12 cellular contexts compared by ENCODE assay signal in genomic region chr4:54067163-54067562, GRCh38. TPM values are rescaled to one million over a fixed set of nuclear protein-coding genes. Genes with fewer than 3 reads are reported as not detected.
DNase-seq lines count a peak whose midpoint lies in the region; ATAC-seq, FAIRE-seq and TF ChIP-seq lines count a peak whose summit lies in the region.
"Had no signal": no experiment of that assay in that cellular context is flagged by ENCODE, and none has a peak within 500 bp of the region (broad histone marks: within the 10 kb centered on the region; RNA-seq: fewer than 3 reads in every experiment).

No MANE protein-coding gene starts in this region.

- H3K27me3 Mint-ChIP-seq in neural progenitor cell (ENCODE audit: insufficient read depth, low read depth): peaks cover 3% of the 10 kb centered on the region

- H2BK15ac ChIP-seq in neuronal stem cell (ENCODE audit: low read length): no peak overlapping the region

- H3K14ac ChIP-seq in neuronal stem cell (ENCODE audit: low read length): no peak overlapping the region

- H3K4me2 ChIP-seq in neuronal stem cell (ENCODE audit: insufficient read depth, low read length, poor library complexity, severe bottlenecking) (no peak overlapping the region), neural progenitor cell (no peak overlapping the region)

- no peak overlapping the region for H2BK12ac ChIP-seq in neuronal stem cell (ENCODE audit: low read length)

- H3K27ac Mint-ChIP-seq in neural progenitor cell: no peak overlapping the region

- no peak overlapping the region for H3K9ac ChIP-seq in neuronal stem cell (ENCODE audit: low read depth, low read length, poor library complexity)
- H3K9ac ChIP-seq in neural progenitor cell: no peak overlapping the region

- H2AFZ ChIP-seq in neuronal stem cell (ENCODE audit: low read length): peak overlapping the region; percentile 21
- H2AFZ ChIP-seq in neural progenitor cell (replicated peaks): no peak overlapping the region

- no peak for TF ChIP-seq CTCF in fibroblast of mammary gland (conservative IDR thresholded peaks at IDR 0.05; ENCODE audit: control insufficient read depth, insufficient read depth, low read depth, low read length)
- TF ChIP-seq CTCF in neural progenitor cell (IDR thresholded peaks at IDR 0.05): no peak
- no peak for TF ChIP-seq CTCF in A673 (conservative IDR thresholded peaks at IDR 0.05; ENCODE audit: low read depth, low read length)

- H3K4me3 Mint-ChIP-seq in neural progenitor cell: no peak overlapping the region

- no peak overlapping the region for H3K18ac ChIP-seq in neuronal stem cell (ENCODE audit: low read length)

- no peaks in the 10 kb centered on the region for H3K9me3 ChIP-seq in neuronal stem cell (replicated peaks in 1 of 2; ENCODE audit: control insufficient read depth in 2 of 2, insufficient read depth in 1 of 2, low read depth in 1 of 2, low read length in 2 of 2)
- no peaks in the 10 kb centered on the region for H3K9me3 ChIP-seq in neural progenitor cell (ENCODE audit: low read depth)
- H3K9me3 ChIP-seq in A673 (ENCODE audit: low read depth, low read length, poor library complexity, severe bottlenecking): no peaks in the 10 kb centered on the region
- H3K9me3 ChIP-seq: BE2C had no signal

- H3K27ac ChIP-seq in neuronal stem cell (replicated peaks; ENCODE audit: low read length) (no peak overlapping the region), neural progenitor cell (no peak overlapping the region), A673 (ENCODE audit: low read depth, low read length, poor library complexity, severe bottlenecking) (no peak overlapping the region)

- in situ Hi-C loops in ACHN (cut with HindIII; ENCODE audit: low pct_ligation_motif_present, low pct_unique_long_range_greater_than_20kb, low sequenced_read_pairs): no loop called here

- H3K23ac ChIP-seq in neuronal stem cell (ENCODE audit: low read depth, low read length, poor library complexity): no peak overlapping the region

- H3K36me3 ChIP-seq in neuronal stem cell (replicated peaks in 1 of 2; ENCODE audit: control insufficient read depth in 2 of 2, insufficient read depth in 2 of 2, low read length in 2 of 2) (no peaks in the 10 kb centered on the region), neural progenitor cell (no peaks in the 10 kb centered on the region), A673 (ENCODE audit: insufficient read depth, low read length, poor library complexity, severe bottlenecking) (no peaks in the 10 kb centered on the region)
- H3K36me3 ChIP-seq: BE2C had no signal

- DNase-seq in ACHN (peak; percentile 19), RCC 7860 (ENCODE audit: low spot score) (peak; percentile 59), fibroblast of mammary gland (ENCODE audit: low read depth) (peak; percentile 95), neuronal stem cell (ENCODE audit: low spot score) (no peak), neural progenitor cell (ENCODE audit: low spot score) (no peak), A673 (ENCODE audit: low spot score) (no peak), NCI-H2171 (lab: John Stamatoyannopoulos, UW) (no peak)
- DNase-seq: activated naive CD4-positive, alpha-beta T cell; BE2C; NCI-H1436 treated with DMSO at 0.1 percent for 48 hours; T1000 had no signal

- FAIRE-seq in RCC 7860 (lab: Jason Lieb, UNC): no peak

- peaks cover 18% of the 10 kb centered on the region for H3K79me2 ChIP-seq in neural progenitor cell (ENCODE audit: low read depth)

- CTCF ChIA-PET in A673 (lab: Charles Lee): no interaction called here

- POLR2A ChIA-PET in A673 (lab: Charles Lee; ENCODE audit: low non-redundant PET): no interaction called here

- H3K4me1 ChIP-seq in neuronal stem cell (ENCODE audit: control insufficient read depth in 2 of 2, insufficient read depth in 1 of 2, low read depth in 1 of 2, low read length in 2 of 2) (peaks cover 0 to 4% of the 10 kb centered on the region in 2 donors), neural progenitor cell (peaks cover 14% of the 10 kb centered on the region), A673 (ENCODE audit: insufficient read depth, low read length, poor library complexity, severe bottlenecking) (peaks cover 4% of the 10 kb centered on the region)

- H3K27me3 ChIP-seq in neuronal stem cell (ENCODE audit: control insufficient read depth in 3 of 3, insufficient read depth in 3 of 3, low read depth in 1 of 3, low read length in 3 of 3) (peaks cover 0 to 31% (median 0%) of the 10 kb centered on the region in 3 experiments), neural progenitor cell (peaks cover 23% of the 10 kb centered on the region), A673 (replicated peaks; ENCODE audit: insufficient read depth, low read depth, low read length, poor library complexity) (no peaks in the 10 kb centered on the region)
- H3K27me3 ChIP-seq: BE2C had no signal

- H2BK120ac ChIP-seq in neuronal stem cell (ENCODE audit: low read depth, low read length): no peak overlapping the region

- H4K20me1 ChIP-seq in neural progenitor cell (ENCODE audit: low read depth): peaks cover 15% of the 10 kb centered on the region

- ATAC-seq in HG02642 (IDR thresholded peaks at IDR 0.05; ENCODE audit: poor library complexity, unreplicated experiment): no peak

- no peak overlapping the region for H2BK5ac ChIP-seq in neuronal stem cell (ENCODE audit: low read length)

- no peak overlapping the region for H3K4ac ChIP-seq in neuronal stem cell (ENCODE audit: low read length)

- H3K36me3 Mint-ChIP-seq in neural progenitor cell: no peaks in the 10 kb centered on the region

- BruUV-seq in A673 (replicated peaks; lab: Mats Ljungman, UMichigan): no TSS peak

- WGBS in neuronal stem cell (ENCODE audit: extremely low coverage in 2 of 2, insufficient read length in 2 of 2, insufficient replicate concordance in 1 of 2), 2 donors: no CpG with 5 or more reads among the region's 5 CpGs

- no peak overlapping the region for H4K91ac ChIP-seq in neuronal stem cell (ENCODE audit: low read depth, low read length, poor library complexity)

- H3K4me3 ChIP-seq in fibroblast of mammary gland (ENCODE audit: control insufficient read depth, low read depth, low read length) (no peak overlapping the region), neuronal stem cell (ENCODE audit: low read length in 2 of 2) (no peak overlapping the region), neural progenitor cell (no peak overlapping the region), A673 (ENCODE audit: low read depth, low read length, poor library complexity, severe bottlenecking) (no peak overlapping the region)

- H3K9me3 Mint-ChIP-seq in neural progenitor cell: no peaks in the 10 kb centered on the region

- no peak overlapping the region for H4K8ac ChIP-seq in neuronal stem cell (ENCODE audit: low read depth, low read length)

- peaks cover 3% of the 10 kb centered on the region for H3K79me1 ChIP-seq in neuronal stem cell (ENCODE audit: low read depth, low read length)

- H3F3A ChIP-seq in neural progenitor cell (ENCODE audit: low read depth): peaks cover 3% of the 10 kb centered on the region

- intact Hi-C loops in A673 (cut with micrococcal nuclease; ENCODE audit: unreplicated experiment): no loop called here

- H2AK5ac ChIP-seq in neuronal stem cell (ENCODE audit: low read depth, low read length): no peak overlapping the region

- H3K4me1 Mint-ChIP-seq in neural progenitor cell: peaks cover 20% of the 10 kb centered on the region

RNA-seq across cellular contexts. Expression of gene CHIC2, which starts 2.8 kb away (rescaled TPM):
- polyA plus RNA-seq in neuronal stem cell (2013, experiment 1 of 2): 8.4 TPM
- 8.9 TPM for polyA plus RNA-seq in neuronal stem cell (2013, experiment 2 of 2)
- total RNA-seq in neural progenitor cell (ENCODE audit: low replicate concordance) (12.8 and 16.9 TPM in 2 replicates), A673 (2021) (5.4 and 8.1 TPM in 2 replicates)

RNA-seq across cellular contexts. Expression of gene GSX2, which starts 32.8 kb away (rescaled TPM):
- polyA plus RNA-seq in neuronal stem cell (2013, experiment 1 of 2): not detected
- polyA plus RNA-seq in neuronal stem cell (2013, experiment 2 of 2): not detected
- 0.59 TPM in 1 of 2 replicates, not detected in the other for total RNA-seq in neural progenitor cell (ENCODE audit: low replicate concordance)
- total RNA-seq in A673 (2021): not detected in 2 replicates

Comparison
In these comparisons a context has a peak if more than half of its experiments do, and no peak if none do; other contexts are left out.
1. DNase-seq: peak in ACHN (single experiment), RCC 7860 (single experiment) and fibroblast of mammary gland (single experiment); none in neuronal stem cell (single experiment), neural progenitor cell (single experiment), A673 (single experiment) and NCI-H2171 (single experiment).